28 cellular contexts compared by ENCODE assay signal in the genomic region with DNA sequence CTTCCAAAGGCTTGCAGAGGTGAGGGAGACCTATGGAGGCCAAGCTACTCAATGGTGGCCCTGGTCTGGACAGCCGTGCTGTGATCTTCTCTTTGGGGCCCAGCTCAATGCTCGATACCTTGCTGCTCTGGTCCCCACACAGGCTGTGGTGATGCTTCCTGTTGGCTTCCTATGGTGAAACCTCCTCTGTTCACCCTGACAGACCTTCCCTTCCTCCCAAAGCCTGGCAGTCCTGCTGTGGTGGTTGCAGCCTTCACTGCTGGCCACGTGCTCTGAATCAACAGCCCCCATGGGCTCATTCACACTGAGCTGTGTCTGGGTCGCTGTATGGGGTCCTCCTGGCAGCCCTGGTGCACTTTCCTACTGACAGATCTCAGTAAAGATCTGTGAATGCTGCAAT. TPM values are rescaled to one million over a fixed set of nuclear protein-coding genes. Genes with fewer than 3 reads are reported as not detected.
"Had no signal": no experiment of that assay in that cellular context is flagged by ENCODE, and none has a peak within 500 bp of the region (broad histone marks: within the 10 kb centered on the region; RNA-seq: fewer than 3 reads in every experiment).

No MANE protein-coding gene starts in this region.

- H3K9me3 ChIP-seq: lower lobe of right lung, prostate gland, right atrium auricular region, thyroid gland, uterus had no signal

- H3K27me3 ChIP-seq: cardiac muscle cell, right atrium auricular region, thyroid gland, uterus had no signal

- H3K4me3 Mint-ChIP-seq: activated T-cell treated with anti-CD3 and anti-CD28 coated beads, Interleukin-2, amount 50 U/mL, for 72 hours; endodermal cell had no signal

- H3K9me3 Mint-ChIP-seq: endodermal cell had no signal

- H3K36me3 ChIP-seq: cardiac muscle cell, lower lobe of right lung, prostate gland, right atrium auricular region, thyroid gland, uterus, WERI-Rb-1 had no signal

- H3K27ac ChIP-seq: cardiac muscle cell, epithelial cell of prostate, foreskin keratinocyte, lower lobe of right lung, prostate gland, right atrium auricular region, thyroid gland, uterus, WERI-Rb-1 had no signal

- H3K4me1 Mint-ChIP-seq: endodermal cell had no signal

- H3K36me3 Mint-ChIP-seq: activated naive CD4-positive, alpha-beta T cell treated with anti-CD3 and anti-CD28 coated beads, Interleukin-2, amount 50 U/mL, for 72 hours had no signal

- H3K27ac Mint-ChIP-seq: activated naive CD4-positive, alpha-beta T cell treated with anti-CD3 and anti-CD28 coated beads, Interleukin-2, amount 50 U/mL, for 72 hours; endodermal cell had no signal

- ATAC-seq: activated naive CD4-positive, alpha-beta T cell treated with anti-CD3 and anti-CD28 coated beads, Interleukin-2, amount 50 U/mL, for 72 hours; activated T-cell treated with anti-CD3 and anti-CD28 coated beads, Interleukin-2, amount 50 U/mL, for 72 hours; foreskin keratinocyte; left colon; lower lobe of right lung had no signal

- H3K4me1 ChIP-seq: lower lobe of right lung, prostate gland, right atrium auricular region, thyroid gland, uterus had no signal

- H3K4me3 ChIP-seq: cardiac muscle cell, lower lobe of right lung, prostate gland, right atrium auricular region, thyroid gland, uterus had no signal

- DNase-seq: activated CD4-positive, alpha-beta T cell treated with anti-CD3 and anti-CD28 coated beads for 1 hour; activated CD4-positive, alpha-beta T cell treated with anti-CD3 and anti-CD28 coated beads, Interleukin-2, amount 50 U/mL, for 4 hours; activated effector memory CD4-positive, alpha-beta T cell treated with anti-CD3 and anti-CD28 coated beads, Interleukin-2, amount 50 U/mL, for 16 hours; activated T-cell treated with anti-CD3 and anti-CD28 coated beads, Interleukin-2, amount 50 U/mL, for 72 hours; endodermal cell; foreskin keratinocyte; glutamatergic neuron; hippocampal formation; islet precursor cell; left colon; lower lobe of right lung; stimulated activated CD4-positive, alpha-beta T cell treated with anti-CD3 and anti-CD28 coated beads, Interleukin-12 subunit alpha, Interleukin-12 subunit beta, amount 100 ng/mL, for 4 hours; stimulated activated CD4-positive, alpha-beta T cell treated with anti-CD3 and anti-CD28 coated beads, Interleukin-1b, Interleukin-23, amount 100 ng/mL, for 48 hours; stimulated activated CD8-positive, alpha-beta memory T cell treated with anti-CD3 and anti-CD28 coated beads, Interleukin-4, amount 100 ng/mL, for 48 hours; stimulated activated naive CD4-positive, alpha-beta T cell; T-helper 2 cell; thyroid gland; uterus; WERI-Rb-1 had no signal

RNA-seq across cellular contexts. Expression of gene GALR1, which starts 31.0 kb away (rescaled TPM):
- total RNA-seq: activated CD8-positive, alpha-beta memory T cell treated with anti-CD3 and anti-CD28 coated beads for 36 hours; activated naive CD4-positive, alpha-beta T cell treated with anti-CD3 and anti-CD28 coated beads, Interleukin-2, amount 50 U/mL, for 72 hours; activated T-cell treated with anti-CD3 and anti-CD28 coated beads, Interleukin-2, amount 50 U/mL, for 72 hours; cardiac muscle cell; dermis microvascular lymphatic vessel endothelial cell; fibroblast of lung; foreskin keratinocyte; lower lobe of right lung; osteocyte had no signal
- polyA plus RNA-seq: cardiac muscle cell, fibroblast of lung, foreskin keratinocyte had no signal
